24 cellular contexts compared by ENCODE assay signal in the genomic region with DNA sequence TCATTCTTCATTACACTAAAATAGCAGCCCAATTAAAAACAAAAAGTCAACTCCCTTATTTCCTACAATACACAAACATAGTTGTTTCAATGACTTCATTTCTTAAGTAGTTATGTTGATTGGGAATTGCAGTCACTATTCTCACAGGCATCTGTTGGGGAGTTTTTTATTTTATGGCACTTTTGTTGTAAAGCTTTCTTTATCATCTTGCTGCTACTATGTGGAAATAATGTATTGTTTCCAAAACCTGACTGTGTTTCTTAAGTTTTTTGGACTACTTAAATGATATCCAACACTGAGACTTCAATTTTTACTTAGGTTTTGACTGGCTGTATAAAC.
"Had no signal": no experiment of that assay in that cellular context is flagged by ENCODE, and none has a peak within 500 bp of the region (broad histone marks: within the 10 kb centered on the region; RNA-seq: fewer than 3 reads in every experiment).

No MANE protein-coding gene starts in this region.

- H3K9me3 ChIP-seq: adrenal gland, ascending aorta, esophagus muscularis mucosa, neutrophil, pancreas, psoas muscle, right atrium auricular region, upper lobe of left lung had no signal

- H3K4me1 ChIP-seq: adrenal gland, ascending aorta, esophagus muscularis mucosa, pancreas, psoas muscle, upper lobe of left lung had no signal

- H3K4me3 ChIP-seq: adrenal gland, ascending aorta, esophagus muscularis mucosa, lung, pancreas, psoas muscle, right atrium auricular region, upper lobe of left lung had no signal

- H3K36me3 ChIP-seq: adrenal gland, ascending aorta, brain microvascular endothelial cell, esophagus muscularis mucosa, neutrophil, pancreas, right atrium auricular region, upper lobe of left lung had no signal

- H3K4me1 Mint-ChIP-seq: activated T-helper 17 cell treated with anti-CD3 and anti-CD28 coated beads, Interleukin-2, amount 50 U/mL, for 72 hours; naive thymus-derived CD8-positive, alpha-beta T cell; WTC11 had no signal

- H3K27ac Mint-ChIP-seq: activated naive CD4-positive, alpha-beta T cell treated with anti-CD3 and anti-CD28 coated beads, Interleukin-2, amount 50 U/mL, for 72 hours; activated T-cell treated with anti-CD3 and anti-CD28 coated beads, Interleukin-2, amount 50 U/mL, for 24 hours; activated T-helper 17 cell treated with anti-CD3 and anti-CD28 coated beads, Interleukin-2, amount 50 U/mL, for 72 hours; naive thymus-derived CD8-positive, alpha-beta T cell; T-helper 1 cell treated with Interleukin-12 subunit alpha and Interleukin-12 subunit beta and Interleukin-4 antibody, amounts not matched to agents 30 μg/mL and 1 μg/mL, for 36 hours; WTC11 had no signal

- H3K9me3 Mint-ChIP-seq: activated naive CD4-positive, alpha-beta T cell treated with anti-CD3 and anti-CD28 coated beads, Interleukin-2, amount 50 U/mL, for 72 hours; activated T-cell treated with anti-CD3 and anti-CD28 coated beads, Interleukin-2, amount 50 U/mL, for 24 hours; activated T-helper 17 cell treated with anti-CD3 and anti-CD28 coated beads, Interleukin-2, amount 50 U/mL, for 72 hours; naive thymus-derived CD8-positive, alpha-beta T cell; T-helper 1 cell treated with Interleukin-12 subunit alpha and Interleukin-12 subunit beta and Interleukin-4 antibody, amounts not matched to agents 30 μg/mL and 1 μg/mL, for 36 hours; WTC11 had no signal

- H3K27me3 ChIP-seq: adrenal gland, ascending aorta, brain microvascular endothelial cell, esophagus muscularis mucosa, neutrophil, pancreas, right atrium auricular region, upper lobe of left lung had no signal

- DNase-seq: activated T-cell treated with anti-CD3 and anti-CD28 coated beads, Interleukin-2, amount 50 U/mL, for 24 hours; adrenal gland; caudate nucleus; dermis blood vessel endothelial cell; effector memory CD4-positive, alpha-beta T cell; foreskin melanocyte; hippocampal formation; naive thymus-derived CD8-positive, alpha-beta T cell; pancreas; psoas muscle; stimulated activated CD4-positive, alpha-beta T cell treated with anti-CD3 and anti-CD28 coated beads, Interleukin-4, amount 100 ng/mL, for 4 hours; stimulated activated naive CD8-positive, alpha-beta T cell treated with anti-CD3 and anti-CD28 coated beads, Interleukin-15, Interleukin-2, amounts not matched to agents 100 U/mL and 50 U/mL, for 24 hours; T1000; upper lobe of left lung had no signal

- H3K36me3 Mint-ChIP-seq: activated naive CD4-positive, alpha-beta T cell treated with anti-CD3 and anti-CD28 coated beads, Interleukin-2, amount 50 U/mL, for 72 hours; naive thymus-derived CD8-positive, alpha-beta T cell; WTC11 had no signal

- H3K27ac ChIP-seq: adrenal gland, ascending aorta, brain microvascular endothelial cell, esophagus muscularis mucosa, neutrophil, pancreas, psoas muscle, right atrium auricular region, upper lobe of left lung had no signal

- H3K4me3 Mint-ChIP-seq: activated T-cell treated with anti-CD3 and anti-CD28 coated beads, Interleukin-2, amount 50 U/mL, for 24 hours; activated T-helper 17 cell treated with anti-CD3 and anti-CD28 coated beads, Interleukin-2, amount 50 U/mL, for 72 hours; naive thymus-derived CD8-positive, alpha-beta T cell; T-helper 1 cell treated with Interleukin-12 subunit alpha and Interleukin-12 subunit beta and Interleukin-4 antibody, amounts not matched to agents 30 μg/mL and 1 μg/mL, for 36 hours; WTC11 had no signal

- H3K27me3 Mint-ChIP-seq: activated T-cell treated with anti-CD3 and anti-CD28 coated beads, Interleukin-2, amount 50 U/mL, for 24 hours had no signal

- ATAC-seq: activated naive CD4-positive, alpha-beta T cell treated with anti-CD3 and anti-CD28 coated beads, Interleukin-2, amount 50 U/mL, for 72 hours; activated T-helper 17 cell treated with anti-CD3 and anti-CD28 coated beads, Interleukin-2, amount 50 U/mL, for 72 hours; naive thymus-derived CD8-positive, alpha-beta T cell; pancreas; psoas muscle; stimulated activated naive CD8-positive, alpha-beta T cell treated with anti-CD3 and anti-CD28 coated beads, Interleukin-15, Interleukin-2, amounts not matched to agents 100 U/mL and 50 U/mL, for 24 hours; WTC11 had no signal
